1 cellular context compared by ENCODE assay signal in the genomic region with DNA sequence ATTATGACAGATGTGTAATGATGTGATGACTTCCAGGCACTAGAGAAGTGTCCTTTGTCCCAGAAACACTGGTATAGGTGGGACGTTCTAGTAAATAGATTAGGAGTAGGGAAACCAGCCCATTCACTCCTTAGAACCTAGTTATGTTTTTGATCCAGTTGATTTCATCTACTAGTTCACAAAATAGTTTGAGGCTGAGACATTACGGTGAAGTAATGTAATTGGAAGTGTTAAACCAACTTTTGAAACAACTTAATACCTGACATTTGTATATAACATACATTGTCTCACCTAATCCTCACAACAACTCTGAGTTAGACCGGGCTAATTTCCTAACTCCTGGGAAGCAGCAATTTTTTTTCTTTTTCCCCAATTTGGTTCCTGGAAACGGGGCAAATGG.
TF ChIP-seq lines count a peak whose summit lies in the region.

No MANE protein-coding gene starts in this region.

TF ChIP-seq in SK-N-SH, 30 proteins besides CTCF, POLR2A, EP300 and RAD21:
- no peak for TF ChIP-seq JUND (IDR thresholded peaks at IDR 0.05)
- TF ChIP-seq TCF12 (IDR thresholded peaks at IDR 0.05) = no peak
- TF ChIP-seq MXI1 (IDR thresholded peaks at IDR 0.05; ENCODE audit: low read depth, low read length) = no peak
- no peak for TF ChIP-seq EZH2phosphoT487 (IDR thresholded peaks at IDR 0.05; ENCODE audit: borderline replicate concordance, low read depth)
- TF ChIP-seq, protein P1, sequence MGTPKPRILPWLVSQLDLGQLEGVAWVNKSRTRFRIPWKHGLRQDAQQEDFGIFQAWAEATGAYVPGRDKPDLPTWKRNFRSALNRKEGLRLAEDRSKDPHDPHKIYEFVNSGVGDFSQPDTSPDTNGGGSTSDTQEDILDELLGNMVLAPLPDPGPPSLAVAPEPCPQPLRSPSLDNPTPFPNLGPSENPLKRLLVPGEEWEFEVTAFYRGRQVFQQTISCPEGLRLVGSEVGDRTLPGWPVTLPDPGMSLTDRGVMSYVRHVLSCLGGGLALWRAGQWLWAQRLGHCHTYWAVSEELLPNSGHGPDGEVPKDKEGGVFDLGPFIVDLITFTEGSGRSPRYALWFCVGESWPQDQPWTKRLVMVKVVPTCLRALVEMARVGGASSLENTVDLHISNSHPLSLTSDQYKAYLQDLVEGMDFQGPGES (IDR thresholded peaks at IDR 0.05; ENCODE audit: low read depth, low read length) = no peak
- TF ChIP-seq ELF1 (IDR thresholded peaks at IDR 0.05) = no peak
- no peak for TF ChIP-seq SMC3 (IDR thresholded peaks at IDR 0.05; ENCODE audit: low read depth, low read length)
- TF ChIP-seq, protein P2, sequence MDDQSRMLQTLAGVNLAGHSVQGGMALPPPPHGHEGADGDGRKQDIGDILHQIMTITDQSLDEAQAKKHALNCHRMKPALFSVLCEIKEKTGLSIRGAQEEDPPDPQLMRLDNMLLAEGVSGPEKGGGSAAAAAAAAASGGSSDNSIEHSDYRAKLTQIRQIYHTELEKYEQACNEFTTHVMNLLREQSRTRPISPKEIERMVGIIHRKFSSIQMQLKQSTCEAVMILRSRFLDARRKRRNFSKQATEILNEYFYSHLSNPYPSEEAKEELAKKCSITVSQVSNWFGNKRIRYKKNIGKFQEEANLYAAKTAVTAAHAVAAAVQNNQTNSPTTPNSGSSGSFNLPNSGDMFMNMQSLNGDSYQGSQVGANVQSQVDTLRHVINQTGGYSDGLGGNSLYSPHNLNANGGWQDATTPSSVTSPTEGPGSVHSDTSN (IDR thresholded peaks at IDR 0.05) = no peak
